In the genomic region with DNA sequence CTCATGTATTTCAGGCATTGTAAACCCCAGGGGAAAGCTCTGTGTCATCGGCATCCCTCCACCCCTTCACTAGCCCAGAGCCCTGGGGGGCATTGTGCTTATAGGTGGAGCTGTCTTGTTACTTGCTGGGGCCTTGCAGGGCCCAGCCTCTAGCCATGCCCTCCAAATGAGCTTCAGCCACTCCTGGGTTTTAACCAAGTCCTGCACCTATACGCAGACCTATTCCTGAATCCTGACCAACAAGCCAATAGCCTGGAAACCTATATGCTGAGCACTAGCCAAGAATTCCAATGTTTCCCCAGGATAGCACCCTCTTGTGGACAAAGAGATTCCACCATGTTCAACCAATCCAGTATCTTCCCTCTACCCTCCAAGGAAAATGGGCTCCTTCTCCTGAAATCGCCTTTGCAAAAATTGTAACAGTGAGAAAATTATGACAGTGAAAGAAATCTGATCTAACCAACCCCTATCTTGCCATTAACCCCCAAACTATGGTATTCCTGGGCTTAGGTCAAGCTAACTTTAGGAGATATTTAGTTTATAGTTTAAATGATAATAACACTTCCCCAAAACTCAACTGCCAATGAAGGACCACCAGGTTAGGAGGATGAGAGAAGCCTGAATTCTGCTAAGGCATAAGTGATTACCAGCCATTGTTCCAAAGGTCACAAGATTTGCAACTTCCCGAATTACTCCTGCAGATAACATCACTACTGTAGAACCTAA, we compare ENCODE assay signal across 8 cellular contexts. TPM values are rescaled to one million over a fixed set of nuclear protein-coding genes. Genes with fewer than 3 reads are reported as not detected.
DNase-seq lines count a peak whose midpoint lies in the region; ATAC-seq and TF ChIP-seq lines count a peak whose summit lies in the region.

No MANE protein-coding gene starts in this region.

- H3K9me2 ChIP-seq in Loucy (replicated peaks; ENCODE audit: low read depth, low read length) = no peaks in the 10 kb centered on the region

- H3K27me3 ChIP-seq in Loucy (ENCODE audit: insufficient read depth, low read length, poor library complexity, severe bottlenecking) = no peaks in the 10 kb centered on the region

- H3K9me3 ChIP-seq in Loucy (ENCODE audit: insufficient read depth, low read depth, low read length) = peaks cover 8% of the 10 kb centered on the region; the same call in 1 of the 2 replicates

- DNase-seq in EH (ENCODE audit: low read depth) (peak; percentile 44), amniotic epithelial cell (ENCODE audit: low read depth) (peak; percentile 49), lung microvascular endothelial cell (ENCODE audit: low read depth in 2 of 2) (peak; percentile 62 to 65), hippocampal formation (lab: John Stamatoyannopoulos, UW) (no peak)

- TF ChIP-seq CTCF in Loucy (conservative IDR thresholded peaks at IDR 0.05; ENCODE audit: low read length) = peak; percentile 81

- H3K4me2 ChIP-seq in Loucy (ENCODE audit: low read depth, low read length, poor library complexity, severe bottlenecking) = no peak overlapping the region

- ATAC-seq in GM21786 (IDR thresholded peaks at IDR 0.05; ENCODE audit: unreplicated experiment) = no peak
- ATAC-seq in HG03571 (IDR thresholded peaks at IDR 0.05; ENCODE audit: unreplicated experiment) = no peak
- no peak for ATAC-seq in GM21381 (IDR thresholded peaks at IDR 0.05; ENCODE audit: unreplicated experiment)

- H3K9ac ChIP-seq in Loucy (ENCODE audit: low read depth, low read length, poor library complexity, severe bottlenecking) = no peak overlapping the region

- H2AFZ ChIP-seq in Loucy (ENCODE audit: low read length) = no peak overlapping the region

- peaks cover 4% of the 10 kb centered on the region; the same call in 1 of the 2 replicates for H3K36me3 ChIP-seq in Loucy (ENCODE audit: insufficient read depth, low read length)

- H3K4me1 ChIP-seq in Loucy (ENCODE audit: insufficient read depth, low read length, poor library complexity, severe bottlenecking) = peaks cover 19% of the 10 kb centered on the region

- no peak overlapping the region for H3K4me3 ChIP-seq in Loucy (ENCODE audit: low read length, poor library complexity, severe bottlenecking)

- no peaks in the 10 kb centered on the region for H4K20me1 ChIP-seq in Loucy (ENCODE audit: insufficient read depth, low read length, poor library complexity, severe bottlenecking)

- H3K79me2 ChIP-seq in Loucy (ENCODE audit: insufficient read depth, low read length) = no peaks in the 10 kb centered on the region

- H3F3A ChIP-seq in Loucy (ENCODE audit: low read depth) = peaks cover 4% of the 10 kb centered on the region; the same call in 1 of the 2 replicates

RNA-seq across cellular contexts. Expression of a gene that starts 55.5 kb away (rescaled TPM):
- 9.2 and 14.7 TPM in 2 replicates for total RNA-seq in lung microvascular endothelial cell

Comparison
In these comparisons a context has a peak if more than half of its experiments do, and no peak if none do; other contexts are left out.
1. DNase-seq: peak in EH (single experiment), amniotic epithelial cell (single experiment) and lung microvascular endothelial cell (2 of 2); none in hippocampal formation (0 of 2).